In the genomic region with DNA sequence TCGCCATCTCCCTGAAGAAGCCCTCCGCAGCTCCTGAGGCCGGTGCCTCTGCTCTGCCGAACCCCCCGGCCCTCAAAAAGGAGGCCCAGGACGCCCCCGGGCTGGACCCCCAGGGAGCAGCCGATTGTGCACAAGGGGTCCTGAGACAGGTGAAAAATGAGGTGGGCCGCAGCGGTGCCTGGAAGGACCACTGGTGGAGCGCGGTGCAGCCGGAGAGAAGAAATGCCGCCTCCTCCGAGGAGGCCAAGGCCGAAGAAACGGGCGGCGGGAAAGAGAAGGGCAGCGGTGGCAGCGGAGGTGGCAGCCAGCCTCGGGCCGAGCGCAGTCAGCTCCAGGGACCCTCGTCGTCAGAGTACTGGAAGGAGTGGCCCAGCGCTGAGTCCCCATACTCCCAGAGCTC, we compare ENCODE assay signal across 11 cellular contexts.
"Had no signal": no experiment of that assay in that cellular context is flagged by ENCODE, and none has a peak within 500 bp of the region (broad histone marks: within the 10 kb centered on the region; RNA-seq: fewer than 3 reads in every experiment).

No MANE protein-coding gene starts in this region.

- DNase-seq: GM23248, GOT3, H7, H9, HCEC 1CT, HFFc6 had no signal

- H3K27ac ChIP-seq: GM23248 had no signal

- H3K4me1 Mint-ChIP-seq: GM23338, H9 had no signal

- H3K4me2 ChIP-seq: GM23338 had no signal

- H3K27ac Mint-ChIP-seq: GM23338, HFFc6 had no signal

- H3K9me3 Mint-ChIP-seq: GM23338, H9, HFFc6 had no signal

- H2AFZ ChIP-seq: GM23248, GM23338 had no signal

- H3K4me1 ChIP-seq: HAP-1 had no signal

- H3K4me3 Mint-ChIP-seq: GM23338, H9, HFFc6 had no signal

- ATAC-seq: GM23338, HCT116 had no signal

- H3K9ac ChIP-seq: GM23248 had no signal

- H3K4me3 ChIP-seq: GM23248, GM23338, HAP-1 had no signal

- H3K9me3 ChIP-seq: HAP-1 had no signal

- FAIRE-seq: H1, H54 had no signal
